16 cellular contexts compared by ENCODE assay signal in genomic region chr14:28676481-28676880, GRCh38.
DNase-seq lines count a peak whose midpoint lies in the region; ATAC-seq and TF ChIP-seq lines count a peak whose summit lies in the region.
"Had no signal": no experiment of that assay in that cellular context is flagged by ENCODE, and none has a peak within 500 bp of the region (broad histone marks: within the 10 kb centered on the region; RNA-seq: fewer than 3 reads in every experiment).

No MANE protein-coding gene starts in this region.

- DNase-seq in EL (peak; percentile 4), NB4 (ENCODE audit: low read depth) (peak; percentile 8), dermis blood vessel endothelial cell (peak; percentile 1), neural progenitor cell (ENCODE audit: low spot score) (no peak), 8988T (no peak), NCI-H128 (lab: John Stamatoyannopoulos, UW; ENCODE audit: unreplicated experiment) (no peak)
- DNase-seq: activated B cell treated with CpG ODN at 0.5 μM for 24 hours; anterior cingulate cortex; C1 segment of cervical spinal cord; effector memory CD4-positive, alpha-beta T cell; GDM1; NCI-H524; stimulated activated naive CD8-positive, alpha-beta T cell treated with anti-CD3 and anti-CD28 coated beads, Interleukin-15, amount 100 ng/mL, for 72 hours had no signal

- H3K27ac ChIP-seq in neural progenitor cell = no peak overlapping the region
- H3K27ac ChIP-seq: SJSA1 had no signal

- peaks cover 3% of the 10 kb centered on the region for H3K4me1 Mint-ChIP-seq in neural progenitor cell
- H3K4me1 Mint-ChIP-seq: activated B cell treated with CpG ODN at 0.5 μM for 24 hours; stimulated activated naive CD8-positive, alpha-beta T cell treated with anti-CD3 and anti-CD28 coated beads, Interleukin-15, amount 100 ng/mL, for 72 hours had no signal

- no peak for TF ChIP-seq POLR2A in NB4 (IDR thresholded peaks at IDR 0.05; ENCODE audit: extremely low read depth, insufficient read length)

- H3K36me3 ChIP-seq in neural progenitor cell = no peaks in the 10 kb centered on the region
- H3K36me3 ChIP-seq: SJSA1 had no signal

- ATAC-seq in HG03135 (IDR thresholded peaks at IDR 0.05; ENCODE audit: unreplicated experiment) (no peak), GM21515 (IDR thresholded peaks at IDR 0.05; ENCODE audit: unreplicated experiment) (no peak)
- ATAC-seq: stimulated activated naive CD8-positive, alpha-beta T cell treated with anti-CD3 and anti-CD28 coated beads, Interleukin-15, amount 100 ng/mL, for 72 hours had no signal

- no peak overlapping the region for H3K4me2 ChIP-seq in neural progenitor cell

- no peaks in the 10 kb centered on the region for H3K79me2 ChIP-seq in neural progenitor cell (ENCODE audit: low read depth)

- TF ChIP-seq CTCF in NB4 (IDR thresholded peaks at IDR 0.05; ENCODE audit: low read depth, low read length) (no peak), neural progenitor cell (IDR thresholded peaks at IDR 0.05) (no peak)

- no peaks in the 10 kb centered on the region for H3K36me3 Mint-ChIP-seq in neural progenitor cell

- H2AFZ ChIP-seq in neural progenitor cell (replicated peaks) = peak overlapping the region; percentile 24

- H3K4me1 ChIP-seq in neural progenitor cell = no peaks in the 10 kb centered on the region

- H3F3A ChIP-seq in neural progenitor cell (ENCODE audit: low read depth) = no peaks in the 10 kb centered on the region

- H3K4me3 Mint-ChIP-seq in neural progenitor cell = no peak overlapping the region
- H3K4me3 Mint-ChIP-seq: activated B cell treated with CpG ODN at 0.5 μM for 24 hours; stimulated activated naive CD8-positive, alpha-beta T cell treated with anti-CD3 and anti-CD28 coated beads, Interleukin-15, amount 100 ng/mL, for 72 hours had no signal

- H3K4me3 ChIP-seq in NB4 (ENCODE audit: low read depth, low read length) (no peak overlapping the region), neural progenitor cell (no peak overlapping the region)
- H3K4me3 ChIP-seq: SJSA1 had no signal

- no peaks in the 10 kb centered on the region for H3K27me3 Mint-ChIP-seq in neural progenitor cell (ENCODE audit: insufficient read depth, low read depth)
- H3K27me3 Mint-ChIP-seq: activated B cell treated with CpG ODN at 0.5 μM for 24 hours; stimulated activated naive CD8-positive, alpha-beta T cell treated with anti-CD3 and anti-CD28 coated beads, Interleukin-15, amount 100 ng/mL, for 72 hours had no signal

- H3K27me3 ChIP-seq in neural progenitor cell = no peaks in the 10 kb centered on the region
- H3K27me3 ChIP-seq: SJSA1 had no signal

- no peaks in the 10 kb centered on the region for H3K9me3 Mint-ChIP-seq in neural progenitor cell
- H3K9me3 Mint-ChIP-seq: activated B cell treated with CpG ODN at 0.5 μM for 24 hours had no signal

- H3K9ac ChIP-seq in neural progenitor cell = no peak overlapping the region

- no peak overlapping the region for H3K27ac Mint-ChIP-seq in neural progenitor cell
- H3K27ac Mint-ChIP-seq: activated B cell treated with CpG ODN at 0.5 μM for 24 hours; stimulated activated naive CD8-positive, alpha-beta T cell treated with anti-CD3 and anti-CD28 coated beads, Interleukin-15, amount 100 ng/mL, for 72 hours had no signal

- no peaks in the 10 kb centered on the region for H3K9me3 ChIP-seq in neural progenitor cell (ENCODE audit: low read depth)
- H3K9me3 ChIP-seq: SJSA1 had no signal

- no peaks in the 10 kb centered on the region for H4K20me1 ChIP-seq in neural progenitor cell (ENCODE audit: low read depth)

Comparison
In these comparisons a context has a peak if more than half of its experiments do, and no peak if none do; other contexts are left out.
1. DNase-seq: peak in EL (single experiment), NB4 (single experiment) and dermis blood vessel endothelial cell (single experiment); none in neural progenitor cell (single experiment), 8988T (single experiment) and NCI-H128 (single experiment).